20 cellular contexts compared by ENCODE assay signal in the genomic region with DNA sequence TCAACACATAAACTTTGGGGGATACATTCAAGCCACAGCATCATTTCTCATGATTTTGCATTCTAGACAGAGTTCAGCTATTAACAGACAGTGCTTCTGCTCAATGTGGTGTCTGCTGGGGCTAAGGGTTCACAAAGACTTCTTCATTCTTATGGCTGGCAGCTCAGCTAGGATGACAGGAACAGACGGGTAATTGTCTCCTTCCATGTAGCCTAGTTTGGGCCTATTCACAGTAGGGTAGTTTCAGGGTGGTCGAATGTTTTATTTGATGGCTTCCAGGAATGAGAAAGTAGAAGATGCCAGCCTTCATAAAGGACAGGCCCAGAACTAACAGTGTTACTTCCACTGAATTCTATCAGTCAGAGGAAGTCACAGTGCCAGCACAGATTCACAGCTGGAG.
"Had no signal": no experiment of that assay in that cellular context is flagged by ENCODE, and none has a peak within 500 bp of the region (broad histone marks: within the 10 kb centered on the region; RNA-seq: fewer than 3 reads in every experiment).

No MANE protein-coding gene starts in this region.

- H3K27me3 ChIP-seq: ovary, spleen, transverse colon had no signal

- H3K4me3 Mint-ChIP-seq: central memory CD8-positive, alpha-beta T cell; natural killer cell; neural crest cell; stimulated activated memory B cell treated with anti-CD40 and anti-IgM and Interleukin-4, amounts not matched to agents 10 μg/mL and 1 μg/mL and 100 μg/mL, for 72 hours; stimulated activated naive CD8-positive, alpha-beta T cell treated with anti-CD3 and anti-CD28 coated beads, Interleukin-15, amount 100 ng/mL, for 72 hours had no signal

- H3K36me3 ChIP-seq: ovary, spleen, thoracic aorta, transverse colon had no signal

- H3K4me1 Mint-ChIP-seq: central memory CD8-positive, alpha-beta T cell; natural killer cell had no signal

- H3K27me3 Mint-ChIP-seq: stimulated activated memory B cell treated with anti-CD40 and anti-IgM and Interleukin-4, amounts not matched to agents 10 μg/mL and 1 μg/mL and 100 μg/mL, for 72 hours had no signal

- H3K9me3 ChIP-seq: ovary, spleen, thoracic aorta, transverse colon had no signal

- H3K4me3 ChIP-seq: dorsolateral prefrontal cortex, ovary, spleen, thoracic aorta, transverse colon had no signal

- H3K4me1 ChIP-seq: spleen, transverse colon had no signal

- H3K9me3 Mint-ChIP-seq: central memory CD8-positive, alpha-beta T cell; natural killer cell; neural crest cell; stimulated activated memory B cell treated with anti-CD40 and anti-IgM and Interleukin-4, amounts not matched to agents 10 μg/mL and 1 μg/mL and 100 μg/mL, for 72 hours; stimulated activated naive CD8-positive, alpha-beta T cell treated with anti-CD3 and anti-CD28 coated beads, Interleukin-15, amount 100 ng/mL, for 72 hours had no signal

- DNase-seq: cortex of kidney; dorsolateral prefrontal cortex; effector memory CD4-positive, alpha-beta T cell; erythroblast; glutamatergic neuron; islet precursor cell; mammary epithelial cell; natural killer cell; ovary; spleen; stimulated activated CD4-positive, alpha-beta T cell treated with anti-CD3 and anti-CD28 coated beads, Interleukin-15, amount 100 ng/mL, for 24 hours; stimulated activated CD4-positive, alpha-beta T cell treated with anti-CD3 and anti-CD28 coated beads, Interleukin-1b, Interleukin-23, amount 100 ng/mL, for 48 hours; stimulated activated CD4-positive, alpha-beta T cell treated with anti-CD3 and anti-CD28 coated beads, Interleukin-4, amount 100 ng/mL, for 24 hours; stimulated activated naive CD8-positive, alpha-beta T cell treated with anti-CD3 and anti-CD28 coated beads, Interleukin-15, amount 100 ng/mL, for 72 hours; transverse colon had no signal

- H3K27ac ChIP-seq: dorsolateral prefrontal cortex, ovary, spleen, thoracic aorta, transverse colon had no signal

- H3K27ac Mint-ChIP-seq: natural killer cell; progenitor cell of endocrine pancreas; stimulated activated memory B cell treated with anti-CD40 and anti-IgM and Interleukin-4, amounts not matched to agents 10 μg/mL and 1 μg/mL and 100 μg/mL, for 72 hours; stimulated activated naive CD8-positive, alpha-beta T cell treated with anti-CD3 and anti-CD28 coated beads, Interleukin-15, amount 100 ng/mL, for 72 hours had no signal

- H3K36me3 Mint-ChIP-seq: natural killer cell; stimulated activated memory B cell treated with anti-CD40 and anti-IgM and Interleukin-4, amounts not matched to agents 10 μg/mL and 1 μg/mL and 100 μg/mL, for 72 hours had no signal
